9 cellular contexts compared by ENCODE assay signal in genomic region chr2:216635171-216635570, GRCh38. TPM values are rescaled to one million over a fixed set of nuclear protein-coding genes. Genes with fewer than 3 reads are reported as not detected.
DNase-seq lines count a peak whose midpoint lies in the region; ATAC-seq and TF ChIP-seq lines count a peak whose summit lies in the region.
"Had no signal": no experiment of that assay in that cellular context is flagged by ENCODE, and none has a peak within 500 bp of the region (broad histone marks: within the 10 kb centered on the region; RNA-seq: fewer than 3 reads in every experiment).

No MANE protein-coding gene starts in this region.

- H3K36me3 ChIP-seq in right atrium auricular region (no peaks in the 10 kb centered on the region), muscle layer of duodenum (ENCODE audit: control insufficient read depth in 1 of 2, insufficient read depth in 2 of 2, low read length in 2 of 2) (no peaks in the 10 kb centered on the region)

- TF ChIP-seq CTCF in right atrium auricular region (IDR thresholded peaks at IDR 0.05) (no peak), astrocyte of the spinal cord (IDR thresholded peaks at IDR 0.05; ENCODE audit: low read depth, low read length) (peak; percentile 5), foreskin keratinocyte (conservative IDR thresholded peaks at IDR 0.05) (no peak)

- H3K27ac ChIP-seq in right atrium auricular region (no peak overlapping the region), muscle layer of duodenum (ENCODE audit: low read length) (peak overlapping the region; percentile 76), foreskin keratinocyte (no peak overlapping the region)

- H3K27me3 ChIP-seq in right atrium auricular region (no peaks in the 10 kb centered on the region), muscle layer of duodenum (ENCODE audit: low read depth, low read length) (peaks cover 5% of the 10 kb centered on the region), foreskin keratinocyte (peaks cover 47% of the 10 kb centered on the region)

- H3K4me1 ChIP-seq in right atrium auricular region (peaks cover 0 to 46% of the 10 kb centered on the region in 2 donors), muscle layer of duodenum (ENCODE audit: control insufficient read depth in 1 of 2, insufficient read depth in 2 of 2, low read length in 2 of 2) (peaks cover 0 to 23% of the 10 kb centered on the region in 2 donors), foreskin keratinocyte (peaks cover 4% of the 10 kb centered on the region)

- H3K9me3 ChIP-seq in right atrium auricular region = no peaks in the 10 kb centered on the region
- no peaks in the 10 kb centered on the region for H3K9me3 ChIP-seq in muscle layer of duodenum (ENCODE audit: control insufficient read depth in 1 of 2, low read length in 2 of 2)

- in situ Hi-C loops in astrocyte of the spinal cord (cut with HindIII; ENCODE audit: low sequenced_read_pairs) = no loop called here

- H3K4me3 ChIP-seq in right atrium auricular region (peak overlapping the region; percentile 4 to 69), astrocyte of the spinal cord (ENCODE audit: low read depth, low read length) (peak overlapping the region; percentile 69), muscle layer of duodenum (ENCODE audit: low read depth in 1 of 2, low read length in 2 of 2) (peak overlapping the region; percentile 65 to 70)

- no peak for DNase-seq in right atrium auricular region (ENCODE audit: low spot score)
- DNase-seq in Right ventricle myocardium superior = no peak
- peak; percentile 52 for DNase-seq in astrocyte of the spinal cord (ENCODE audit: low read depth, low spot score)
- no peak for DNase-seq in foreskin keratinocyte
- no peak for DNase-seq in NCI-H1092 (lab: John Stamatoyannopoulos, UW)
- DNase-seq: activated CD4-positive, CD25-positive, alpha-beta regulatory T cell treated with anti-CD3 and anti-CD28 coated beads, Interleukin-2, amount 50 U/mL, for 72 hours had no signal

- intact Hi-C loops in Right ventricle myocardium superior (cut with DNase I) = no loop called here

- ATAC-seq in Right ventricle myocardium superior (ENCODE audit: poor library complexity) (no peak), HG03520 (IDR thresholded peaks at IDR 0.05; ENCODE audit: unreplicated experiment) (no peak), foreskin keratinocyte (no peak), GM18861 (IDR thresholded peaks at IDR 0.05; ENCODE audit: unreplicated experiment) (no peak)

RNA-seq across cellular contexts. Expression of gene IGFBP2, which starts 2.0 kb away (rescaled TPM):
- 100 to 1,000 TPM; 255 to 508 TPM for total RNA-seq in right atrium auricular region
- 51.1 TPM for total RNA-seq in Right ventricle myocardium superior
- total RNA-seq in foreskin keratinocyte = 33.9 and 46.8 TPM in 2 replicates
- 41.4 and 55.5 TPM in 2 replicates for polyA plus RNA-seq in foreskin keratinocyte
